19 cellular contexts compared by ENCODE assay signal in the genomic region with DNA sequence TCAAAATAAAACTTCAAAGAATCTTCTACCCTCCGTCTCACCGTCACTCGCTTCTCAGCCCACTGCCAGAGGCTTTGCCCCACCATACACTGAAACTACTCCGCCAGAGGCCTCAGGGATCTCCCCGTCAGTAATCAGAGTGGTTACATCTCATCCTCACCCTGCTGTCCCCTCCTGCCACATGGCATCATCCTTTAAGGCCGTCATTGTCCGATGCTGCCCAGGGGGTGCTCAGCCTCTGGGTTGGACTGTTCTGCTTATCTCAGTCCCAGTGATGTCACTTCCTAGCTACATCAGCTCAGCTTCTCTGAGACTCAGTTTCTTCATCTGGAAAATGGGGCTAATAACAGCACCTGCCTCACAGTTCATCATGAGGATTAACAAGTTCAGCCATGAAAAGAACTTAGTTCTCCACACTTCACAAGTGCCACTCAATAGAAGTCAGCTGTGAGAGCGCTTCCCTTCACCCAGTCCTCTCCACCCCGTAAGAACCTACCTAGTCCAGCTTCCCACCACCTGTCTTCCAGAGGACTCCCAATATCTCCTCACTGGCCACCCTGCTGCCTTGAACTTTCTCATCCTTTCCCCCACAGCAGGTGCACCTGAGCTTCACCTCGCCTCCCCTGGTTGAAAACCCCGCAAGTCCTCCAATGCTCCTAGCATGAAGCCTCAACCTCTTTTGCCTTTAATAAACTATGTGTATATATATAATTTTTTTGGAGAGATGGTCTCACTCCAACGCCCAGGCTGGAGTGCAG. TPM values are rescaled to one million over a fixed set of nuclear protein-coding genes. Genes with fewer than 3 reads are reported as not detected.
DNase-seq lines count a peak whose midpoint lies in the region; ATAC-seq, FAIRE-seq and TF ChIP-seq lines count a peak whose summit lies in the region.
"Had no signal": no experiment of that assay in that cellular context is flagged by ENCODE, and none has a peak within 500 bp of the region (broad histone marks: within the 10 kb centered on the region; RNA-seq: fewer than 3 reads in every experiment).

No MANE protein-coding gene starts in this region.

- H3K27me3 Mint-ChIP-seq in T-helper 2 cell treated with Interferon-gamma antibody and Interleukin-4, amounts not matched to agents 5 μg/mL and 100 μg/mL, for 36 hours (ENCODE audit: low read depth) = no peaks in the 10 kb centered on the region
- H3K27me3 Mint-ChIP-seq in natural killer cell (ENCODE audit: low read depth in 2 of 2) = peaks cover 0 to 9% of the 10 kb centered on the region in 2 donors
- H3K27me3 Mint-ChIP-seq: naive B cell had no signal

- no peak for DNase-seq in T-helper 2 cell treated with Interferon-gamma antibody and Interleukin-4, amounts not matched to agents 5 μg/mL and 100 μg/mL, for 36 hours (ENCODE audit: low spot score)
- DNase-seq in T-helper 2 cell (no peak), GM12892 (ENCODE audit: insufficient read length) (peak; percentile 8), adrenal gland (peak in 4 of 7 donors; percentile 1 to 33 (median 5)), natural killer cell (peak; percentile 11), NCI-H1105 treated with DMSO at 0.1 percent for 48 hours (lab: John Stamatoyannopoulos, UW) (no peak), NCI-H226 (no peak), BE2C (no peak)
- DNase-seq: HFFc6, hippocampal formation, naive B cell, NCI-H1436 treated with DMSO at 0.1 percent for 48 hours, NCI-H446 treated with DMSO at 0.1 percent for 48 hours had no signal

- peak overlapping the region; percentile 71 for H3K27ac Mint-ChIP-seq in T-helper 2 cell treated with Interferon-gamma antibody and Interleukin-4, amounts not matched to agents 5 μg/mL and 100 μg/mL, for 36 hours
- peak overlapping the region; percentile 19 to 81 for H3K27ac Mint-ChIP-seq in natural killer cell
- H3K27ac Mint-ChIP-seq: HFFc6 had no signal

- intact Hi-C loops in adrenal gland (cut with DNase I) = no loop called here
- intact Hi-C loops in natural killer cell (cut with micrococcal nuclease) = loop anchor here (2.0 kb wide), 1 partner anchor 31 kb away; no protein-coding TSS in a partner anchor

- H3K36me3 Mint-ChIP-seq in T-helper 2 cell treated with Interferon-gamma antibody and Interleukin-4, amounts not matched to agents 5 μg/mL and 100 μg/mL, for 36 hours (ENCODE audit: low read depth) = no peaks in the 10 kb centered on the region
- no peaks in the 10 kb centered on the region for H3K36me3 Mint-ChIP-seq in natural killer cell
- H3K36me3 Mint-ChIP-seq: naive B cell had no signal

- H3K4me3 ChIP-seq in adrenal gland (no peak overlapping the region), BE2C (ENCODE audit: low read depth, low read length) (no peak overlapping the region)
- H3K4me3 ChIP-seq: dorsolateral prefrontal cortex, left lung had no signal

- no peak overlapping the region for H3K4me3 Mint-ChIP-seq in T-helper 2 cell treated with Interferon-gamma antibody and Interleukin-4, amounts not matched to agents 5 μg/mL and 100 μg/mL, for 36 hours
- peak overlapping the region; percentile 50 for H3K4me3 Mint-ChIP-seq in natural killer cell
- H3K4me3 Mint-ChIP-seq: HFFc6, naive B cell had no signal

- TF ChIP-seq CTCF in adrenal gland (IDR thresholded peaks at IDR 0.05) (no peak), natural killer cell (IDR thresholded peaks at IDR 0.05) (no peak), BE2C (IDR thresholded peaks at IDR 0.05; ENCODE audit: low read depth, low read length) (no peak)

- H3K27me3 ChIP-seq in adrenal gland = no peaks in the 10 kb centered on the region
- H3K27me3 ChIP-seq in BE2C = no peaks in the 10 kb centered on the region
- H3K27me3 ChIP-seq: dorsolateral prefrontal cortex, left lung had no signal

- H3K27ac ChIP-seq in adrenal gland = no peak overlapping the region
- H3K27ac ChIP-seq: dorsolateral prefrontal cortex, HL-60, left lung had no signal

- no peaks in the 10 kb centered on the region for H3K4me1 ChIP-seq in adrenal gland (replicated peaks in 1 of 2)
- no peaks in the 10 kb centered on the region for H3K4me1 ChIP-seq in BE2C
- H3K4me1 ChIP-seq: left lung had no signal

- no peaks in the 10 kb centered on the region for H3K36me3 ChIP-seq in adrenal gland (replicated peaks in 1 of 2)
- no peaks in the 10 kb centered on the region for H3K36me3 ChIP-seq in BE2C
- H3K36me3 ChIP-seq: left lung had no signal

- TF ChIP-seq POLR2A in GM12892 (IDR thresholded peaks at IDR 0.05; ENCODE audit: low read depth, low read length) = no peak
- no peak for TF ChIP-seq POLR2A in adrenal gland (IDR thresholded peaks at IDR 0.05)

- H3K4me1 Mint-ChIP-seq in T-helper 2 cell treated with Interferon-gamma antibody and Interleukin-4, amounts not matched to agents 5 μg/mL and 100 μg/mL, for 36 hours (ENCODE audit: low read depth) = peaks cover 65% of the 10 kb centered on the region
- H3K4me1 Mint-ChIP-seq in natural killer cell = peaks cover 22 to 53% of the 10 kb centered on the region in 2 donors

- 80 to 87% (median 86%) methylated on average over 12 of the region's 12 CpGs for whole genome bisulfite sequencing in adrenal gland, 4 donors

- H3K9me3 Mint-ChIP-seq in T-helper 2 cell treated with Interferon-gamma antibody and Interleukin-4, amounts not matched to agents 5 μg/mL and 100 μg/mL, for 36 hours = no peaks in the 10 kb centered on the region
- no peaks in the 10 kb centered on the region for H3K9me3 Mint-ChIP-seq in natural killer cell
- H3K9me3 Mint-ChIP-seq: HFFc6, naive B cell had no signal

- no peaks in the 10 kb centered on the region for H3K9me3 ChIP-seq in adrenal gland (replicated peaks in 1 of 3)
- no peaks in the 10 kb centered on the region for H3K9me3 ChIP-seq in BE2C
- H3K9me3 ChIP-seq: left lung had no signal

- no peak for ATAC-seq in natural killer cell
- ATAC-seq: left lung had no signal

- FAIRE-seq in GM12892 (lab: Jason Lieb, UNC) = no peak

RNA-seq across cellular contexts. Expression of gene IL3, which starts 2.8 kb away (rescaled TPM):
- polyA plus RNA-seq in GM12892 (2012; ENCODE audit: missing spikeins) = not detected
- total RNA-seq in adrenal gland (not detected), natural killer cell (not detected)
- not detected for polyA plus RNA-seq in adrenal gland
- polyA plus RNA-seq in BE2C (2012; ENCODE audit: insufficient read depth, insufficient read length, low read depth) = not detected
- total RNA-seq: A172, dorsolateral prefrontal cortex, HFFc6, left lung, SK-MEL-5, temporal lobe had no signal

RNA-seq across cellular contexts. Expression of gene CSF2, which starts 15.9 kb away (rescaled TPM):
- not detected for polyA plus RNA-seq in GM12892 (2012; ENCODE audit: missing spikeins)
- under 1 TPM in 1 of 8 donors, not detected in 7; 0.31 TPM for total RNA-seq in adrenal gland
- polyA plus RNA-seq in adrenal gland = not detected
- total RNA-seq in natural killer cell = 1 to 10 TPM in 1 of 3 donors, under 1 TPM in 2; 0.65 to 1.2 (median 0.82) TPM
- polyA plus RNA-seq in BE2C (2012; ENCODE audit: insufficient read depth, insufficient read length, low read depth) = not detected
- total RNA-seq: dorsolateral prefrontal cortex, SK-MEL-5, temporal lobe had no signal

RNA-seq across cellular contexts. Expression of gene ACSL6, which starts 46.2 kb away (rescaled TPM):
- polyA plus RNA-seq in GM12892 (2012; ENCODE audit: missing spikeins) = not detected
- total RNA-seq in adrenal gland (10 to 100 TPM in 2 of 8 donors, 1 to 10 TPM in 6; 5.5 to 14.5 (median 8.3) TPM), natural killer cell (1 to 10 TPM; 2.1 to 2.2 (median 2.2) TPM)
- polyA plus RNA-seq in adrenal gland = 1 to 10 TPM; 2.5 to 6.5 (median 6.4) TPM
- polyA plus RNA-seq in BE2C (2012; ENCODE audit: insufficient read depth, insufficient read length, low read depth) = 1.9 TPM
- total RNA-seq: HFFc6 had no signal

Comparison
In these comparisons a context has a peak if more than half of its experiments do, and no peak if none do; other contexts are left out.
1. DNase-seq: peak in GM12892 (single experiment), adrenal gland (4 of 7) and natural killer cell (single experiment); none in T-helper 2 cell treated with Interferon-gamma antibody and Interleukin-4, amounts not matched to agents 5 μg/mL and 100 μg/mL, for 36 hours (single experiment), T-helper 2 cell (0 of 5), NCI-H1105 treated with DMSO at 0.1 percent for 48 hours (single experiment), NCI-H226 (single experiment) and BE2C (single experiment).